ENCODE assay signal across 10 cellular contexts in genomic region chr21:38956791-38957571, GRCh38.
DNase-seq lines count a peak whose midpoint lies in the region; ATAC-seq and TF ChIP-seq lines count a peak whose summit lies in the region.
"Had no signal": no experiment of that assay in that cellular context is flagged by ENCODE, and none has a peak within 500 bp of the region (broad histone marks: within the 10 kb centered on the region; RNA-seq: fewer than 3 reads in every experiment).

No MANE protein-coding gene starts in this region.

- no peaks in the 10 kb centered on the region for H3K9me3 ChIP-seq in mucosa of descending colon
- H3K9me3 ChIP-seq: SJCRH30 had no signal

- no peaks in the 10 kb centered on the region for H3K36me3 Mint-ChIP-seq in activated CD8-positive, alpha-beta T cell treated with anti-CD3 and anti-CD28 coated beads for 36 hours (ENCODE audit: low read depth)
- peaks cover 3% of the 10 kb centered on the region for H3K36me3 Mint-ChIP-seq in activated CD4-positive, alpha-beta T cell treated with anti-CD3 and anti-CD28 coated beads, Interleukin-2, amount 10 ng/mL, durations not matched to agents 7 days and 5 days (ENCODE audit: low read depth)

- H3K36me3 ChIP-seq in mucosa of descending colon (ENCODE audit: low read depth): no peaks in the 10 kb centered on the region
- H3K36me3 ChIP-seq: SJCRH30 had no signal

- peaks cover 19% of the 10 kb centered on the region for H3K4me1 Mint-ChIP-seq in activated CD8-positive, alpha-beta T cell treated with anti-CD3 and anti-CD28 coated beads for 36 hours (ENCODE audit: low read depth)
- peaks cover 28% of the 10 kb centered on the region for H3K4me1 Mint-ChIP-seq in activated CD4-positive, alpha-beta T cell treated with anti-CD3 and anti-CD28 coated beads, Interleukin-2, amount 10 ng/mL, durations not matched to agents 7 days and 5 days

- H3K27ac Mint-ChIP-seq in activated CD8-positive, alpha-beta T cell treated with anti-CD3 and anti-CD28 coated beads for 36 hours: no peak overlapping the region
- H3K27ac Mint-ChIP-seq in activated CD4-positive, alpha-beta T cell treated with anti-CD3 and anti-CD28 coated beads, Interleukin-2, amount 10 ng/mL, durations not matched to agents 7 days and 5 days: no peak overlapping the region

- H3K4me3 Mint-ChIP-seq in activated CD8-positive, alpha-beta T cell treated with anti-CD3 and anti-CD28 coated beads for 36 hours: no peak overlapping the region
- no peak overlapping the region for H3K4me3 Mint-ChIP-seq in activated CD4-positive, alpha-beta T cell treated with anti-CD3 and anti-CD28 coated beads, Interleukin-2, amount 10 ng/mL, durations not matched to agents 7 days and 5 days

- H3K4me1 ChIP-seq in mucosa of descending colon (ENCODE audit: low read depth): peaks cover 45% of the 10 kb centered on the region
- H3K4me1 ChIP-seq: SJCRH30 had no signal

- CTCF ChIA-PET in activated CD8-positive, alpha-beta T cell treated with anti-CD3 and anti-CD28 coated beads for 36 hours (lab: Charles Lee): interaction anchor here (1.0 kb wide), 1 partner anchor 221 kb away, joined by 3 read pairs; no protein-coding TSS in a partner anchor
- CTCF ChIA-PET in activated CD4-positive, alpha-beta T cell treated with anti-CD3 and anti-CD28 coated beads, Interleukin-2, amount 10 ng/mL, durations not matched to agents 7 days and 5 days (lab: Charles Lee): interaction anchor here (1.0 to 2.7 kb wide), 3 partner anchors 14 to 43 kb away, joined by 3 to 8 read pairs (median 4); no protein-coding TSS in a partner anchor

- peak; percentile 62 for ATAC-seq in mucosa of descending colon
- ATAC-seq in activated CD8-positive, alpha-beta T cell treated with anti-CD3 and anti-CD28 coated beads for 36 hours: no peak

- no peaks in the 10 kb centered on the region for H3K9me3 Mint-ChIP-seq in activated CD8-positive, alpha-beta T cell treated with anti-CD3 and anti-CD28 coated beads for 36 hours
- H3K9me3 Mint-ChIP-seq in activated CD4-positive, alpha-beta T cell treated with anti-CD3 and anti-CD28 coated beads, Interleukin-2, amount 10 ng/mL, durations not matched to agents 7 days and 5 days: peaks cover 13% of the 10 kb centered on the region

- POLR2A ChIA-PET in activated CD8-positive, alpha-beta T cell treated with anti-CD3 and anti-CD28 coated beads for 36 hours (lab: Charles Lee): interaction anchor here (0.6 kb wide), 1 partner anchor 26 kb away, joined by 3 read pairs; no protein-coding TSS in a partner anchor
- POLR2A ChIA-PET in activated CD4-positive, alpha-beta T cell treated with anti-CD3 and anti-CD28 coated beads, Interleukin-2, amount 10 ng/mL, durations not matched to agents 7 days and 5 days (lab: Charles Lee): no interaction called here

- no peak overlapping the region for H3K4me3 ChIP-seq in mucosa of descending colon
- H3K4me3 ChIP-seq: SJCRH30 had no signal

- peaks cover 2% of the 10 kb centered on the region for H3K27me3 Mint-ChIP-seq in activated CD8-positive, alpha-beta T cell treated with anti-CD3 and anti-CD28 coated beads for 36 hours
- H3K27me3 Mint-ChIP-seq in activated CD4-positive, alpha-beta T cell treated with anti-CD3 and anti-CD28 coated beads, Interleukin-2, amount 10 ng/mL, durations not matched to agents 7 days and 5 days: peaks cover 2% of the 10 kb centered on the region

- DNase-seq in DMS53 treated with DMSO at 0.1 percent for 48 hours (lab: John Stamatoyannopoulos, UW; ENCODE audit: unreplicated experiment): peak; percentile 85
- peak; percentile 90 for DNase-seq in NCI-H2081 treated with DMSO at 0.1 percent for 48 hours (lab: John Stamatoyannopoulos, UW)
- peak in 30 of 58 donors; percentile 3 to 68 (median 16) for DNase-seq in anterior cingulate cortex (lab: John Stamatoyannopoulos, UW)
- peak in 2 of 3 donors; percentile 58 to 60 for DNase-seq in mucosa of descending colon
- DNase-seq in activated CD8-positive, alpha-beta T cell treated with anti-CD3 and anti-CD28 coated beads for 36 hours: no peak
- no peak for DNase-seq in NCI-H446 (lab: John Stamatoyannopoulos, UW)
- DNase-seq in GM19238 (ENCODE audit: insufficient read length, low spot score): no peak
- DNase-seq in activated CD4-positive, alpha-beta T cell treated with anti-CD3 and anti-CD28 coated beads, Interleukin-2, amount 10 ng/mL, durations not matched to agents 7 days and 5 days: no peak
- DNase-seq: activated gamma-delta T cell, SJCRH30 had no signal

- intact Hi-C loops in mucosa of descending colon (cut with DNase I, micrococcal nuclease): loop anchor here in 1 of 2 donors (10.0 kb wide), 1 partner anchor 142 kb away; no protein-coding TSS in a partner anchor
- intact Hi-C loops in activated CD8-positive, alpha-beta T cell treated with anti-CD3 and anti-CD28 coated beads for 36 hours (cut with micrococcal nuclease): no loop called here

- no peak for TF ChIP-seq CTCF in mucosa of descending colon (IDR thresholded peaks at IDR 0.05)
- no peak for TF ChIP-seq CTCF in activated CD8-positive, alpha-beta T cell treated with anti-CD3 and anti-CD28 coated beads for 36 hours (IDR thresholded peaks at IDR 0.05)

Comparison
In these comparisons a context has a peak if more than half of its experiments do, and no peak if none do; other contexts are left out.
1. DNase-seq: peak in DMS53 treated with DMSO at 0.1 percent for 48 hours (single experiment), NCI-H2081 treated with DMSO at 0.1 percent for 48 hours (single experiment), anterior cingulate cortex (30 of 58) and mucosa of descending colon (2 of 3); none in activated CD8-positive, alpha-beta T cell treated with anti-CD3 and anti-CD28 coated beads for 36 hours (single experiment), NCI-H446 (0 of 2), GM19238 (single experiment) and activated CD4-positive, alpha-beta T cell treated with anti-CD3 and anti-CD28 coated beads, Interleukin-2, amount 10 ng/mL, durations not matched to agents 7 days and 5 days (single experiment).